Comparison of ENCODE assay signal across 1 cellular context in genomic region chr7:47979145-47979831, GRCh38.
TF ChIP-seq lines count a peak whose summit lies in the region.

Gene HUS1 (minus strand): TSS chr7:47979615. CDS start chr7:47979519, 96 bp downstream.

TF ChIP-seq in K562, 482 proteins besides CTCF, POLR2A, EP300 and RAD21 (continued from another document and continues in another):
- TF ChIP-seq ZNF318 (IDR thresholded peaks at IDR 0.05; ENCODE audit: borderline replicate concordance in 1 of 2, low read depth in 1 of 2) (no peak; a peak in 1 of 4 replicates), ZBTB1 (CRISPR knock-in tag; IDR thresholded peaks at IDR 0.05; ENCODE audit: borderline replicate concordance, low read depth) (no peak), BRD9 (IDR thresholded peaks at IDR 0.05; ENCODE audit: low read depth, partially characterized antibody) (no peak), TBP (optimal IDR thresholded peaks at IDR 0.05; ENCODE audit: low read depth, low read length) (peak; percentile 95), U2AF2 (optimal IDR thresholded peaks at IDR 0.05; ENCODE audit: low read depth, low read length) (no peak), HNRNPH1 (optimal IDR thresholded peaks at IDR 0.05; ENCODE audit: low read depth, low read length) (no peak), ZNF217 (CRISPR knock-in tag; IDR thresholded peaks at IDR 0.05) (no peak), LCOR (CRISPR knock-in tag; IDR thresholded peaks at IDR 0.05) (peak; percentile 84; the same call in 1 of the 2 replicates), LEF1 (IDR thresholded peaks at IDR 0.05) (0 out of 2 replicates have a peak, but pooled peaks have one; percentile 40), NFXL1 (CRISPR knock-in tag; IDR thresholded peaks at IDR 0.05) (no peak), BRF1 (IDR thresholded peaks at IDR 0.05; ENCODE audit: borderline replicate concordance, extremely low read depth, insufficient read length) (no peak), HDAC6 (IDR thresholded peaks at IDR 0.05; ENCODE audit: low read depth, low read length) (no peak), ZNF696 (CRISPR knock-in tag; conservative IDR thresholded peaks at IDR 0.05) (no peak), FOXP1 (CRISPR knock-in tag; IDR thresholded peaks at IDR 0.05) (0 out of 2 replicates have a peak, but pooled peaks have one; percentile 36), RBM15 (IDR thresholded peaks at IDR 0.05; ENCODE audit: insufficient read depth, low read length) (no peak), KDM5B (IDR thresholded peaks at IDR 0.05; ENCODE audit: insufficient replicate concordance, low read depth, low read length) (peak; percentile 83), ZNF232 (CRISPR knock-in tag; IDR thresholded peaks at IDR 0.05) (no peak), RUNX1 (IDR thresholded peaks at IDR 0.05; ENCODE audit: low read depth) (no peak), NR3C1 (CRISPR knock-in tag; IDR thresholded peaks at IDR 0.05) (no peak), SRSF1 (IDR thresholded peaks at IDR 0.05; ENCODE audit: low read depth, low read length) (no peak), ZNF165 (CRISPR knock-in tag; IDR thresholded peaks at IDR 0.05; ENCODE audit: borderline replicate concordance) (no peak), PTBP1 (IDR thresholded peaks at IDR 0.05; ENCODE audit: low read depth, low read length) (no peak), TAF15 (IDR thresholded peaks at IDR 0.05; ENCODE audit: low read depth, low read length) (no peak), NRF1 (conservative IDR thresholded peaks at IDR 0.05 in 1 of 2, IDR thresholded peaks at IDR 0.05 in 1 of 2) (peak; percentile 81 to 86), ELF1 (tag; IDR thresholded peaks at IDR 0.05) (peak; percentile 75), SUPT5H (IDR thresholded peaks at IDR 0.05) (peak; percentile 96), KAT7 (CRISPR knock-in tag; IDR thresholded peaks at IDR 0.05; ENCODE audit: borderline replicate concordance) (no peak), ADNP (tag; IDR thresholded peaks at IDR 0.05) (no peak), ZKSCAN8 (CRISPR knock-in tag; IDR thresholded peaks at IDR 0.05) (no peak), ZNF311 (CRISPR knock-in tag; IDR thresholded peaks at IDR 0.05) (no peak), GMEB1 (CRISPR knock-in tag; IDR thresholded peaks at IDR 0.05) (peak; percentile 52; the same call in 1 of the 2 replicates), ZNF143 (CRISPR knock-in tag; IDR thresholded peaks at IDR 0.05) (no peak), UBTF (IDR thresholded peaks at IDR 0.05; ENCODE audit: borderline replicate concordance in 1 of 2, low read depth in 2 of 2, low read length in 2 of 2) (peak; percentile 55 to 92; a peak in 3 of 4 replicates), NR1H2 (CRISPR knock-in tag; IDR thresholded peaks at IDR 0.05) (no peak)
- TF ChIP-seq, protein P1, sequence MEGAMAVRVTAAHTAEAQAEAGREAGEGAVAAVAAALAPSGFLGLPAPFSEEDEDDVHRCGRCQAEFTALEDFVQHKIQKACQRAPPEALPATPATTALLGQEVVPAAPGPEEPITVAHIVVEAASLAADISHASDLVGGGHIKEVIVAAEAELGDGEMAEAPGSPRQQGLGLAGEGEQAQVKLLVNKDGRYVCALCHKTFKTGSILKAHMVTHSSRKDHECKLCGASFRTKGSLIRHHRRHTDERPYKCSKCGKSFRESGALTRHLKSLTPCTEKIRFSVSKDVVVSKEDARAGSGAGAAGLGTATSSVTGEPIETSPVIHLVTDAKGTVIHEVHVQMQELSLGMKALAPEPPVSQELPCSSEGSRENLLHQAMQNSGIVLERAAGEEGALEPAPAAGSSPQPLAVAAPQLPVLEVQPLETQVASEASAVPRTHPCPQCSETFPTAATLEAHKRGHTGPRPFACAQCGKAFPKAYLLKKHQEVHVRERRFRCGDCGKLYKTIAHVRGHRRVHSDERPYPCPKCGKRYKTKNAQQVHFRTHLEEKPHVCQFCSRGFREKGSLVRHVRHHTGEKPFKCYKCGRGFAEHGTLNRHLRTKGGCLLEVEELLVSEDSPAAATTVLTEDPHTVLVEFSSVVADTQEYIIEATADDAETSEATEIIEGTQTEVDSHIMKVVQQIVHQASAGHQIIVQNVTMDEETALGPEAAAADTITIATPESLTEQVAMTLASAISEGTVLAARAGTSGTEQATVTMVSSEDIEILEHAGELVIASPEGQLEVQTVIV (CRISPR knock-in tag; IDR thresholded peaks at IDR 0.05; ENCODE audit: borderline replicate concordance), result no peak
- TF ChIP-seq, protein P2, sequence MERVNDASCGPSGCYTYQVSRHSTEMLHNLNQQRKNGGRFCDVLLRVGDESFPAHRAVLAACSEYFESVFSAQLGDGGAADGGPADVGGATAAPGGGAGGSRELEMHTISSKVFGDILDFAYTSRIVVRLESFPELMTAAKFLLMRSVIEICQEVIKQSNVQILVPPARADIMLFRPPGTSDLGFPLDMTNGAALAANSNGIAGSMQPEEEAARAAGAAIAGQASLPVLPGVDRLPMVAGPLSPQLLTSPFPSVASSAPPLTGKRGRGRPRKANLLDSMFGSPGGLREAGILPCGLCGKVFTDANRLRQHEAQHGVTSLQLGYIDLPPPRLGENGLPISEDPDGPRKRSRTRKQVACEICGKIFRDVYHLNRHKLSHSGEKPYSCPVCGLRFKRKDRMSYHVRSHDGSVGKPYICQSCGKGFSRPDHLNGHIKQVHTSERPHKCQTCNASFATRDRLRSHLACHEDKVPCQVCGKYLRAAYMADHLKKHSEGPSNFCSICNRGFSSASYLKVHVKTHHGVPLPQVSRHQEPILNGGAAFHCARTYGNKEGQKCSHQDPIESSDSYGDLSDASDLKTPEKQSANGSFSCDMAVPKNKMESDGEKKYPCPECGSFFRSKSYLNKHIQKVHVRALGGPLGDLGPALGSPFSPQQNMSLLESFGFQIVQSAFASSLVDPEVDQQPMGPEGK (CRISPR knock-in tag; IDR thresholded peaks at IDR 0.05; ENCODE audit: borderline replicate concordance), result no peak
- TF ChIP-seq, protein P3, sequence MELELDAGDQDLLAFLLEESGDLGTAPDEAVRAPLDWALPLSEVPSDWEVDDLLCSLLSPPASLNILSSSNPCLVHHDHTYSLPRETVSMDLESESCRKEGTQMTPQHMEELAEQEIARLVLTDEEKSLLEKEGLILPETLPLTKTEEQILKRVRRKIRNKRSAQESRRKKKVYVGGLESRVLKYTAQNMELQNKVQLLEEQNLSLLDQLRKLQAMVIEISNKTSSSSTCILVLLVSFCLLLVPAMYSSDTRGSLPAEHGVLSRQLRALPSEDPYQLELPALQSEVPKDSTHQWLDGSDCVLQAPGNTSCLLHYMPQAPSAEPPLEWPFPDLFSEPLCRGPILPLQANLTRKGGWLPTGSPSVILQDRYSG (tag; conservative IDR thresholded peaks at IDR 0.05; ENCODE audit: low read depth), result no peak
